ENCODE assay signal across 8 cellular contexts in genomic region chr6:3026811-3027626, GRCh38. TPM values are rescaled to one million over a fixed set of nuclear protein-coding genes. Genes with fewer than 3 reads are reported as not detected.
DNase-seq lines count a peak whose midpoint lies in the region; ATAC-seq and TF ChIP-seq lines count a peak whose summit lies in the region.

No MANE protein-coding gene starts in this region.

- H3K4me3 Mint-ChIP-seq in T-helper 17 cell, result peak overlapping the region; percentile 78

- H3K9me3 ChIP-seq in T-helper 17 cell (ENCODE audit: control insufficient read depth, low read length, poor library complexity, severe bottlenecking) (no peaks in the 10 kb centered on the region), ascending aorta (no peaks in the 10 kb centered on the region)

- no peak overlapping the region for H3K27ac ChIP-seq in ascending aorta

- ATAC-seq in HG03045 (IDR thresholded peaks at IDR 0.05; ENCODE audit: unreplicated experiment) (peak; percentile 60), T-helper 17 cell (peak; percentile 51), left colon (no peak)

- H3K27me3 Mint-ChIP-seq in T-helper 17 cell, result no peaks in the 10 kb centered on the region

- peaks cover 5 to 9% of the 10 kb centered on the region in 2 donors for H3K4me1 ChIP-seq in ascending aorta

- TF ChIP-seq CTCF in ascending aorta (IDR thresholded peaks at IDR 0.05), result no peak

- H3K36me3 Mint-ChIP-seq in T-helper 17 cell (ENCODE audit: low read depth), result no peaks in the 10 kb centered on the region

- H3K4me1 Mint-ChIP-seq in T-helper 17 cell, result peaks cover 32% of the 10 kb centered on the region

- H3K27ac Mint-ChIP-seq in T-helper 17 cell, result peak overlapping the region; percentile 83

- DNase-seq in activated T-cell treated with anti-CD3 and anti-CD28 coated beads for 1 hour (ENCODE audit: low read depth) (peak; percentile 9), activated T-cell treated with anti-CD3 and anti-CD28 coated beads for 4 hours (no peak), T-helper 17 cell (peak in 1 of 3 donors; percentile 14), germinal center (ENCODE audit: low spot score) (peak; percentile 76), T-helper 9 cell (no peak), left colon (no peak), ascending aorta (ENCODE audit: low spot score in 2 of 2) (no peak)

- no peak overlapping the region for H3K4me3 ChIP-seq in ascending aorta

- H3K36me3 ChIP-seq in ascending aorta, result no peaks in the 10 kb centered on the region

- intact Hi-C loops in left colon (cut with DNase I, micrococcal nuclease), result no loop called here
- intact Hi-C loops in ascending aorta (cut with DNase I), result no loop called here

- H3K27me3 ChIP-seq in ascending aorta, result no peaks in the 10 kb centered on the region

RNA-seq across cellular contexts. Expression of gene NQO2, which starts 27.3 kb away (rescaled TPM):
- total RNA-seq in T-helper 17 cell (10 to 100 TPM in 1 of 2 donors, 1 to 10 TPM in 1; 9.2 to 14.2 TPM), left colon (10 to 100 TPM in 1 of 2 donors, 1 to 10 TPM in 1; 10.0 to 12.2 TPM), ascending aorta (7.7 TPM)

RNA-seq across cellular contexts. Expression of gene RIPK1, which starts 41.3 kb away (rescaled TPM):
- total RNA-seq in T-helper 17 cell (10 to 100 TPM; 24.3 to 27.2 TPM), left colon (10 to 100 TPM; 30.2 to 35.0 TPM), ascending aorta (20.1 TPM)

RNA-seq across cellular contexts. Expression of gene SERPINB6, which starts 55.7 kb away (rescaled TPM):
- 10 to 100 TPM in 1 of 2 donors, 1 to 10 TPM in 1; 9.1 to 26.4 TPM for total RNA-seq in T-helper 17 cell
- 100 to 1,000 TPM; 182 to 192 TPM for total RNA-seq in left colon
- total RNA-seq in ascending aorta, result 222 TPM

Comparison
In these comparisons a context has a peak if more than half of its experiments do, and no peak if none do; other contexts are left out.
1. DNase-seq: peak in activated T-cell treated with anti-CD3 and anti-CD28 coated beads for 1 hour (single experiment) and germinal center (single experiment); none in activated T-cell treated with anti-CD3 and anti-CD28 coated beads for 4 hours (single experiment), T-helper 9 cell (single experiment), left colon (0 of 2) and ascending aorta (0 of 2).